Comparison of ENCODE assay signal across 30 cellular contexts in genomic region chr1:116947090-116947489, GRCh38. TPM values are rescaled to one million over a fixed set of nuclear protein-coding genes. Genes with fewer than 3 reads are reported as not detected.
"Had no signal": no experiment of that assay in that cellular context is flagged by ENCODE, and none has a peak within 500 bp of the region (broad histone marks: within the 10 kb centered on the region; RNA-seq: fewer than 3 reads in every experiment).

No MANE protein-coding gene starts in this region.

- H3K36me3 ChIP-seq: upper lobe of right lung had no signal

- H3K4me1 ChIP-seq: right lobe of liver had no signal

- H3K9me3 Mint-ChIP-seq: activated naive CD4-positive, alpha-beta T cell treated with anti-CD3 and anti-CD28 coated beads, Interleukin-2, amount 50 U/mL, for 24 hours; activated naive CD8-positive, alpha-beta T cell treated with anti-CD3 and anti-CD28 coated beads, Interleukin-2, amount 50 U/mL, for 24 hours; activated T-helper 2 cell treated with anti-CD3 and anti-CD28 coated beads, Interferon-gamma antibody, Interleukin-2, Interleukin-4, amounts not matched to agents 10 μg/mL and 5 μg/mL and 100 μg/mL, durations not matched to agents 14 hours and 24 hours and 36 hours; central memory CD8-positive, alpha-beta T cell; dendritic cell treated with granulocyte-macrophage colony-stimulating factor and Interleukin-4, amounts not matched to agents 40 ng/mL and 50 ng/mL, for 4 days; endodermal cell; nephron; T-helper 2 cell treated with Interferon-gamma antibody and Interleukin-4, amounts not matched to agents 5 μg/mL and 100 μg/mL, for 36 hours had no signal

- DNase-seq: activated CD4-positive, alpha-beta T cell treated with anti-CD3 and anti-CD28 coated beads for 36 hours; activated CD4-positive, CD25-positive, alpha-beta regulatory T cell; activated CD8-positive, alpha-beta memory T cell treated with anti-CD3 and anti-CD28 coated beads, Interleukin-2, amount 10 ng/mL, durations not matched to agents 7 days and 5 days; activated CD8-positive, alpha-beta T cell treated with anti-CD3 and anti-CD28 coated beads, Interleukin-2, amount 10 ng/mL, durations not matched to agents 7 days and 5 days; activated naive CD8-positive, alpha-beta T cell treated with anti-CD3 and anti-CD28 coated beads, Interleukin-2, amount 50 U/mL, for 24 hours; activated T-cell treated with anti-CD3 and anti-CD28 coated beads, Interleukin-2, amount 50 U/mL, for 48 hours; amygdala; endodermal cell; foreskin keratinocyte; glutamatergic neuron; left colon; lower lobe of right lung; mesenchymal stem cell; mucosa of descending colon; posterior cingulate gyrus; right lobe of liver; stimulated activated CD4-positive, alpha-beta T cell treated with anti-CD3 and anti-CD28 coated beads, Interleukin-12 subunit alpha, Interleukin-12 subunit beta, amount 100 ng/mL, for 4 hours; stimulated activated CD4-positive, alpha-beta T cell treated with anti-CD3 and anti-CD28 coated beads, Interleukin-4, amount 100 ng/mL, for 1 hour; stimulated activated naive CD8-positive, alpha-beta T cell treated with anti-CD3 and anti-CD28 coated beads, Interleukin-15, Interleukin-2, amounts not matched to agents 100 U/mL and 50 U/mL, for 24 hours; T-helper 1 cell; upper lobe of right lung had no signal

- H3K27ac Mint-ChIP-seq: activated CD4-positive, alpha-beta T cell treated with anti-CD3 and anti-CD28 coated beads for 36 hours; activated CD8-positive, alpha-beta memory T cell treated with anti-CD3 and anti-CD28 coated beads, Interleukin-2, amount 10 ng/mL, durations not matched to agents 7 days and 5 days; activated CD8-positive, alpha-beta T cell treated with anti-CD3 and anti-CD28 coated beads, Interleukin-2, amount 10 ng/mL, durations not matched to agents 7 days and 5 days; activated naive CD4-positive, alpha-beta T cell treated with anti-CD3 and anti-CD28 coated beads, Interleukin-2, amount 50 U/mL, for 24 hours; activated naive CD8-positive, alpha-beta T cell treated with anti-CD3 and anti-CD28 coated beads, Interleukin-2, amount 50 U/mL, for 24 hours; activated T-helper 2 cell treated with anti-CD3 and anti-CD28 coated beads, Interferon-gamma antibody, Interleukin-2, Interleukin-4, amounts not matched to agents 10 μg/mL and 5 μg/mL and 100 μg/mL, durations not matched to agents 14 hours and 24 hours and 36 hours; dendritic cell treated with granulocyte-macrophage colony-stimulating factor and Interleukin-4, amounts not matched to agents 40 ng/mL and 50 ng/mL, for 4 days; endodermal cell; T-helper 2 cell treated with Interferon-gamma antibody and Interleukin-4, amounts not matched to agents 5 μg/mL and 100 μg/mL, for 36 hours had no signal

- H3K36me3 Mint-ChIP-seq: activated CD8-positive, alpha-beta memory T cell treated with anti-CD3 and anti-CD28 coated beads, Interleukin-2, amount 10 ng/mL, durations not matched to agents 7 days and 5 days had no signal

- H3K27me3 Mint-ChIP-seq: activated CD4-positive, alpha-beta T cell treated with anti-CD3 and anti-CD28 coated beads for 36 hours; activated CD8-positive, alpha-beta memory T cell treated with anti-CD3 and anti-CD28 coated beads, Interleukin-2, amount 10 ng/mL, durations not matched to agents 7 days and 5 days; activated naive CD4-positive, alpha-beta T cell treated with anti-CD3 and anti-CD28 coated beads, Interleukin-2, amount 50 U/mL, for 24 hours; activated naive CD8-positive, alpha-beta T cell treated with anti-CD3 and anti-CD28 coated beads, Interleukin-2, amount 50 U/mL, for 24 hours; central memory CD8-positive, alpha-beta T cell had no signal

- H3K79me2 ChIP-seq: hepatocyte had no signal

- H3K4me3 Mint-ChIP-seq: activated CD4-positive, alpha-beta T cell treated with anti-CD3 and anti-CD28 coated beads for 36 hours; activated CD8-positive, alpha-beta memory T cell treated with anti-CD3 and anti-CD28 coated beads, Interleukin-2, amount 10 ng/mL, durations not matched to agents 7 days and 5 days; activated CD8-positive, alpha-beta T cell treated with anti-CD3 and anti-CD28 coated beads, Interleukin-2, amount 10 ng/mL, durations not matched to agents 7 days and 5 days; activated naive CD4-positive, alpha-beta T cell treated with anti-CD3 and anti-CD28 coated beads, Interleukin-2, amount 50 U/mL, for 24 hours; activated naive CD8-positive, alpha-beta T cell treated with anti-CD3 and anti-CD28 coated beads, Interleukin-2, amount 50 U/mL, for 24 hours; central memory CD8-positive, alpha-beta T cell; dendritic cell treated with granulocyte-macrophage colony-stimulating factor and Interleukin-4, amounts not matched to agents 40 ng/mL and 50 ng/mL, for 4 days; endodermal cell; nephron; T-helper 2 cell treated with Interferon-gamma antibody and Interleukin-4, amounts not matched to agents 5 μg/mL and 100 μg/mL, for 36 hours had no signal

- H3K4me3 ChIP-seq: hepatocyte, lower lobe of right lung, mucosa of descending colon, right lobe of liver, skin epidermis, upper lobe of right lung had no signal

- H3K27ac ChIP-seq: foreskin keratinocyte, hepatocyte, lower lobe of right lung, right lobe of liver, upper lobe of right lung had no signal

- H3K9me3 ChIP-seq: lower lobe of right lung, mucosa of descending colon, right lobe of liver, upper lobe of right lung had no signal

- H3K4me2 ChIP-seq: hepatocyte had no signal

- ATAC-seq: activated CD4-positive, alpha-beta T cell treated with anti-CD3 and anti-CD28 coated beads for 36 hours; activated CD8-positive, alpha-beta memory T cell treated with anti-CD3 and anti-CD28 coated beads, Interleukin-2, amount 10 ng/mL, durations not matched to agents 7 days and 5 days; activated CD8-positive, alpha-beta T cell treated with anti-CD3 and anti-CD28 coated beads, Interleukin-2, amount 10 ng/mL, durations not matched to agents 7 days and 5 days; activated naive CD8-positive, alpha-beta T cell treated with anti-CD3 and anti-CD28 coated beads, Interleukin-2, amount 50 U/mL, for 24 hours; esophagus mucosa; foreskin keratinocyte; left colon; lower lobe of right lung; mucosa of descending colon; right lobe of liver; stimulated activated naive CD8-positive, alpha-beta T cell treated with anti-CD3 and anti-CD28 coated beads, Interleukin-15, Interleukin-2, amounts not matched to agents 100 U/mL and 50 U/mL, for 24 hours; upper lobe of right lung had no signal

- H3K27me3 ChIP-seq: foreskin keratinocyte, hepatocyte, right lobe of liver, upper lobe of right lung had no signal

RNA-seq across cellular contexts. Expression of gene CD101, which starts 54.5 kb away (rescaled TPM):
- polyA plus RNA-seq: hepatocyte had no signal
